8 cellular contexts compared by ENCODE assay signal in the genomic region with DNA sequence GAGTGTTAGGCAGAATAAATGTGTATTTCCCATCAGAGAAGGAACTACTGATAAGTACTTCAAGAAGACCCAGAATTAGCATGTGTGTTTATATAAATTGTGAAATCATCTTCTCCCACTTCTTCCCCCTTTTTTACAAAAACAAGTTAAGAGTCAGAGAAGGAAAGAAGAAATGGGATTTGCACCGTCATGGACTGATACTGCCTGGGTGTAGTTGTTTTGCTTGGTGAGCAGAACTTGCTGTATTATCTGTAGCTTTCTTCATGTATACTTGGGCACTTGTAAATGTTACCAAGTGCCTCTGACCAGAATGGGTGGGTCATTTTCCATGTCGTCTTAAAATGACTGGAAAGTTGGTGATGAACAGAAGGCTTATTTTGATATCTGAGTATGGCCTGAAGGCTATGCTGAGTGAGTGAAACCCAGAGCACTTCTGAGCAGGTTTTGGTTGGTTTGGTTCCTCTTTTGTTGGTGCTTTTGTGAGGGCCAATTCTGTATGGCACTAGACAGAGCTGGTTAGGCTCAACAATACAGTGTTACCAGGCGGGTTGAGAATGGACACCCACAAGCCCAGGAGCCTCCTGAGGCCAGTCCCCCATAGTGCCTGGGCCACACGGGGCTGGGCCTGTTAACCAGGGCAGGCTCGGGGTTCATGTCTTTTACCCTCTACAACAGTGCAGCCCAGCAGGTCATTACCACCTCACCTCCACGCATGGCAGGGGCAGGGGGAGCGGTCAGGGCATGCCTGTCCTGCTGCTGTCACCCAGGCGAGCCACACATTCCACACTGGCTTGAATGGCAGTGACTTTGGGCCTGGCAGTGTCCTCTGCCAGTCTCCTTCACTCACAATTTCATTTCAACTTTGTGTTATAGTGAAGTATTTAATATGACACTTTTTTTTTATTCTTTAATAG.
A peak's percentile ranks its signal among the peaks of the same experiment; 100 is the strongest.
DNase-seq lines count a peak whose midpoint lies in the region; ATAC-seq and TF ChIP-seq lines count a peak whose summit lies in the region.

No MANE protein-coding gene starts in this region.

- H3K4me1 ChIP-seq in BLaER1 treated with 17β-estradiol and CSF1 and Interleukin-3, amounts not matched to agents 10 nM and 100 nM: peaks cover 79 to 100% (median 94%) of the 10 kb centered on the region in 10 experiments
- H3K4me1 ChIP-seq in sigmoid colon: peaks cover 0 to 94% (median 75%) of the 10 kb centered on the region in 4 donors

- DNase-seq in chondrocyte (ENCODE audit: low spot score) (no peak), sigmoid colon (no peak), nephron progenitor cell (no peak), NCI-H82 (lab: John Stamatoyannopoulos, UW) (no peak), DMS 273 treated with DMSO at 0.1 percent for 48 hours (lab: John Stamatoyannopoulos, UW) (no peak)

- H3K27me3 ChIP-seq in BLaER1 treated with 17β-estradiol and CSF1 and Interleukin-3, amounts not matched to agents 10 nM and 100 nM: no peaks in the 10 kb centered on the region
- no peaks in the 10 kb centered on the region for H3K27me3 ChIP-seq in sigmoid colon

- intact Hi-C loops in sigmoid colon (cut with DNase I): loop anchor here (10.0 kb wide), 1 partner anchor 117 kb away; a partner anchor contains a TSS

- no peak overlapping the region for H3K4me3 Mint-ChIP-seq in chondrocyte (ENCODE audit: unreplicated experiment)
- no peak overlapping the region for H3K4me3 Mint-ChIP-seq in nephron progenitor cell

- 79 to 88% methylated on average over 8 of the region's 8 CpGs for WGBS in sigmoid colon, 2 donors

- TF ChIP-seq EP300 in sigmoid colon (IDR thresholded peaks at IDR 0.05): no peak

- no peaks in the 10 kb centered on the region for H3K36me3 Mint-ChIP-seq in chondrocyte (ENCODE audit: low read depth)
- H3K36me3 Mint-ChIP-seq in nephron progenitor cell (ENCODE audit: low read depth): no peaks in the 10 kb centered on the region

- no peak for TF ChIP-seq POLR2A in sigmoid colon (IDR thresholded peaks at IDR 0.05)

- H3K27ac Mint-ChIP-seq in chondrocyte (ENCODE audit: unreplicated experiment) (peak overlapping the region; percentile 70), nephron progenitor cell (no peak overlapping the region)

- peak; percentile 97 for ATAC-seq in GM19468 (IDR thresholded peaks at IDR 0.05; ENCODE audit: extremely low read depth, unreplicated experiment)
- ATAC-seq in HG03469 (IDR thresholded peaks at IDR 0.05; ENCODE audit: unreplicated experiment): peak; percentile 97

- H3K4me2 ChIP-seq in BLaER1 treated with 17β-estradiol and CSF1 and Interleukin-3, amounts not matched to agents 10 nM and 100 nM: peak overlapping the region; percentile 69 to 97 (median 88)

- no peaks in the 10 kb centered on the region for H3K27me3 Mint-ChIP-seq in chondrocyte (ENCODE audit: low read depth)
- H3K27me3 Mint-ChIP-seq in nephron progenitor cell (ENCODE audit: low read depth, poor library complexity): no peaks in the 10 kb centered on the region

- TF ChIP-seq CTCF in chondrocyte (IDR thresholded peaks at IDR 0.05): no peak
- no peak for TF ChIP-seq CTCF in sigmoid colon (IDR thresholded peaks at IDR 0.05)
- TF ChIP-seq CTCF in nephron progenitor cell (IDR thresholded peaks at IDR 0.05): no peak

- H3K9me3 Mint-ChIP-seq in chondrocyte (ENCODE audit: low read depth) (no peaks in the 10 kb centered on the region), nephron progenitor cell (no peaks in the 10 kb centered on the region)

- H3K27ac ChIP-seq in BLaER1 treated with 17β-estradiol and CSF1 and Interleukin-3, amounts not matched to agents 10 nM and 100 nM: peak overlapping the region; percentile 2 to 96 (median 88); a peak in 20 of 22 replicates
- peak overlapping the region; percentile 48 to 73 (median 64) for H3K27ac ChIP-seq in sigmoid colon

- peaks cover 84% of the 10 kb centered on the region for H3K4me1 Mint-ChIP-seq in chondrocyte (ENCODE audit: low read depth)
- H3K4me1 Mint-ChIP-seq in nephron progenitor cell: peaks cover 41% of the 10 kb centered on the region

- H3K9me3 ChIP-seq in BLaER1 treated with 17β-estradiol and CSF1 and Interleukin-3, amounts not matched to agents 10 nM and 100 nM (replicated peaks in 1 of 11): peaks cover 0 to 9% (median 0%) of the 10 kb centered on the region in 11 experiments; a peak in 2 of 22 replicates
- H3K9me3 ChIP-seq in sigmoid colon: no peaks in the 10 kb centered on the region

- peak overlapping the region in 10 of 11 experiments; percentile 40 to 82 (median 76); a peak in 17 of 22 replicates for H3K9ac ChIP-seq in BLaER1 treated with 17β-estradiol and CSF1 and Interleukin-3, amounts not matched to agents 10 nM and 100 nM

- peak overlapping the region in 5 of 10 experiments; percentile 34 to 60 (median 45); a peak in 10 of 20 replicates for H3K4me3 ChIP-seq in BLaER1 treated with 17β-estradiol and CSF1 and Interleukin-3, amounts not matched to agents 10 nM and 100 nM
- no peak overlapping the region for H3K4me3 ChIP-seq in sigmoid colon

- H4K20me1 ChIP-seq in BLaER1 treated with 17β-estradiol and CSF1 and Interleukin-3, amounts not matched to agents 10 nM and 100 nM: peaks cover 0 to 100% (median 0%) of the 10 kb centered on the region in 11 experiments; a peak in 10 of 22 replicates

- peaks cover 0 to 16% (median 6%) of the 10 kb centered on the region in 11 experiments; a peak in 5 of 22 replicates for H3K36me3 ChIP-seq in BLaER1 treated with 17β-estradiol and CSF1 and Interleukin-3, amounts not matched to agents 10 nM and 100 nM
- H3K36me3 ChIP-seq in sigmoid colon: no peaks in the 10 kb centered on the region
